In the genomic region with DNA sequence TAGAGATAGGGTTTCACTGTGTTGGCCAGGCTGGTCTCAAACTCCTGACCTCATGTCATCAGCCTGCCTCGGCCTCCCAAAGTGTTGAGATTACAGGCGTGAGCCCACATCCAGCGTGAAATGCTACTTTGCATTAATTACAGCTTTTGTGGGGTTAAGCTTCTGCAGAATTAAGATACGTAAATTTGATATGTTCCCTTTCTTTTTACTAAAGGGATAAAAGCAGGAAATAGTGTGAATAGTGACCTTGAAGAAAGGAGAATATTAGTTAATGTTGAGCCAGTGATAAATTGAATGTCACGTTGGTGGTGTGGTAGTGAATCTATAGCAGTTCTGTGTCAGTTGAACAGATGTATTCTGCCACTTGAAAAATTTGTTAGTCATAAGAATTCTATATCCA, we compare ENCODE assay signal across 22 cellular contexts.
"Had no signal": no experiment of that assay in that cellular context is flagged by ENCODE, and none has a peak within 500 bp of the region (broad histone marks: within the 10 kb centered on the region; RNA-seq: fewer than 3 reads in every experiment).

No MANE protein-coding gene starts in this region.

- H3K9ac ChIP-seq: KMS-11, SK-N-SH had no signal

- H3K9me3 Mint-ChIP-seq: activated naive CD4-positive, alpha-beta T cell treated with anti-CD3 and anti-CD28 coated beads, Interleukin-2, amount 50 U/mL, for 24 hours; activated T-helper 17 cell treated with anti-CD3 and anti-CD28 coated beads, Interleukin-2, amount 50 U/mL, for 72 hours; T-helper 2 cell treated with Interferon-gamma antibody and Interleukin-4, amounts not matched to agents 5 μg/mL and 100 μg/mL, for 36 hours had no signal

- H3K27me3 Mint-ChIP-seq: activated CD8-positive, alpha-beta memory T cell treated with anti-CD3 and anti-CD28 coated beads, Interleukin-2, amount 10 ng/mL, durations not matched to agents 7 days and 5 days; activated naive CD4-positive, alpha-beta T cell treated with anti-CD3 and anti-CD28 coated beads, Interleukin-2, amount 50 U/mL, for 24 hours; activated T-helper 17 cell treated with anti-CD3 and anti-CD28 coated beads, Interleukin-2, amount 50 U/mL, for 72 hours had no signal

- H3K27ac Mint-ChIP-seq: activated CD8-positive, alpha-beta memory T cell treated with anti-CD3 and anti-CD28 coated beads, Interleukin-2, amount 10 ng/mL, durations not matched to agents 7 days and 5 days; activated T-helper 17 cell treated with anti-CD3 and anti-CD28 coated beads, Interleukin-2, amount 50 U/mL, for 72 hours had no signal

- H3K4me1 ChIP-seq: Peyer's patch, SJCRH30 had no signal

- H3K27ac ChIP-seq: brain microvascular endothelial cell, cardiac muscle cell, KMS-11, Peyer's patch, RWPE1, SJCRH30 had no signal

- H3K27me3 ChIP-seq: brain microvascular endothelial cell, cardiac muscle cell, Peyer's patch, SJCRH30 had no signal

- H3K4me3 Mint-ChIP-seq: activated CD8-positive, alpha-beta memory T cell treated with anti-CD3 and anti-CD28 coated beads, Interleukin-2, amount 10 ng/mL, durations not matched to agents 7 days and 5 days; activated naive CD4-positive, alpha-beta T cell treated with anti-CD3 and anti-CD28 coated beads, Interleukin-2, amount 50 U/mL, for 24 hours; activated T-helper 17 cell treated with anti-CD3 and anti-CD28 coated beads, Interleukin-2, amount 50 U/mL, for 72 hours; T-helper 2 cell treated with Interferon-gamma antibody and Interleukin-4, amounts not matched to agents 5 μg/mL and 100 μg/mL, for 36 hours had no signal

- H3K9me2 ChIP-seq: SK-N-SH had no signal

- H3K4me3 ChIP-seq: cardiac muscle cell, Peyer's patch, SJCRH30 had no signal

- DNase-seq: activated CD4-positive, alpha-beta T cell treated with anti-CD3 and anti-CD28 coated beads for 4 hours; activated CD8-positive, alpha-beta memory T cell treated with anti-CD3 and anti-CD28 coated beads, Interleukin-2, amount 10 ng/mL, durations not matched to agents 7 days and 5 days; activated gamma-delta T cell; activated T-cell treated with anti-CD3 and anti-CD28 coated beads, Interleukin-2, amount 50 U/mL, for 48 hours; brain microvascular endothelial cell; NCI-H1105; NCI-H1436; NCI-H187; NCI-H2081; NCI-H446; Peyer's patch; Right ventricle myocardium superior; SJCRH30; SK-N-SH; T-helper 1 cell had no signal

- H3K9me3 ChIP-seq: Peyer's patch, SJCRH30, SK-N-SH had no signal

- H3K4me2 ChIP-seq: KMS-11, SK-N-SH had no signal

- ATAC-seq: activated CD4-positive, CD25-positive, alpha-beta regulatory T cell treated with anti-CD3 and anti-CD28 coated beads, Interleukin-2, amount 50 U/mL, for 24 hours; activated CD8-positive, alpha-beta memory T cell treated with anti-CD3 and anti-CD28 coated beads, Interleukin-2, amount 10 ng/mL, durations not matched to agents 7 days and 5 days; activated T-helper 17 cell treated with anti-CD3 and anti-CD28 coated beads, Interleukin-2, amount 50 U/mL, for 72 hours had no signal
